In genomic region chr19:17520865-17521264, GRCh38 we compare ENCODE assay signal across 30 cellular contexts.
"Had no signal": no experiment of that assay in that cellular context is flagged by ENCODE, and none has a peak within 500 bp of the region (broad histone marks: within the 10 kb centered on the region; RNA-seq: fewer than 3 reads in every experiment).

No MANE protein-coding gene starts in this region.

- ATAC-seq: activated T-cell treated with anti-CD3 and anti-CD28 coated beads, Interleukin-2, amount 50 U/mL, for 4 hours; Panc1; WTC11 had no signal

- H3K27me3 Mint-ChIP-seq: activated CD4-positive, alpha-beta memory T cell treated with anti-CD3 and anti-CD28 coated beads for 36 hours; activated naive CD8-positive, alpha-beta T cell treated with anti-CD3 and anti-CD28 coated beads for 36 hours had no signal

- H3K9ac ChIP-seq: SK-N-SH had no signal

- H3K27me3 ChIP-seq: adrenal gland, MG63, SJCRH30 had no signal

- H3K9me3 ChIP-seq: adrenal gland had no signal

- H3K4me3 ChIP-seq: adrenal gland, MG63, SJCRH30 had no signal

- H3K4me2 ChIP-seq: SK-N-SH had no signal

- H3K4me1 ChIP-seq: SJCRH30 had no signal

- H3K27ac Mint-ChIP-seq: activated CD4-positive, alpha-beta memory T cell treated with anti-CD3 and anti-CD28 coated beads for 36 hours; activated CD4-positive, alpha-beta T cell treated with anti-CD3 and anti-CD28 coated beads, Interleukin-2, amount 10 ng/mL, durations not matched to agents 24 days and 14 days; activated naive CD4-positive, alpha-beta T cell treated with anti-CD3 and anti-CD28 coated beads for 36 hours; activated naive CD8-positive, alpha-beta T cell treated with anti-CD3 and anti-CD28 coated beads for 36 hours; T-helper 2 cell treated with Interferon-gamma antibody and Interleukin-4, amounts not matched to agents 5 μg/mL and 100 μg/mL, for 36 hours; WTC11 had no signal

- H3K4me3 Mint-ChIP-seq: activated CD4-positive, alpha-beta memory T cell treated with anti-CD3 and anti-CD28 coated beads for 36 hours; activated CD4-positive, alpha-beta T cell treated with anti-CD3 and anti-CD28 coated beads, Interleukin-2, amount 10 ng/mL, durations not matched to agents 24 days and 14 days; activated naive CD4-positive, alpha-beta T cell treated with anti-CD3 and anti-CD28 coated beads for 36 hours; activated naive CD8-positive, alpha-beta T cell treated with anti-CD3 and anti-CD28 coated beads for 36 hours; activated T-cell treated with anti-CD3 and anti-CD28 coated beads, Interleukin-2, amount 50 U/mL, for 4 hours; T-helper 2 cell treated with Interferon-gamma antibody and Interleukin-4, amounts not matched to agents 5 μg/mL and 100 μg/mL, for 36 hours; WTC11 had no signal

- H3K27ac ChIP-seq: adrenal gland, SJCRH30 had no signal

- DNase-seq: activated CD4-positive, alpha-beta memory T cell treated with anti-CD3 and anti-CD28 coated beads for 36 hours; activated CD4-positive, alpha-beta T cell treated with anti-CD3 and anti-CD28 coated beads, Interleukin-2, amount 10 ng/mL, durations not matched to agents 24 days and 14 days; activated CD4-positive, CD25-positive, alpha-beta regulatory T cell treated with anti-CD3 and anti-CD28 coated beads, Interleukin-2, amount 50 U/mL, for 72 hours; activated CD8-positive, alpha-beta memory T cell treated with anti-CD3 and anti-CD28 coated beads for 24 hours; activated effector memory CD4-positive, alpha-beta T cell treated with anti-CD3 and anti-CD28 coated beads, Interleukin-2, amount 50 U/mL, for 16 hours; activated naive CD4-positive, alpha-beta T cell treated with anti-CD3 and anti-CD28 coated beads for 36 hours; activated naive CD8-positive, alpha-beta T cell treated with anti-CD3 and anti-CD28 coated beads for 36 hours; activated T-cell treated with anti-CD3 and anti-CD28 coated beads, Interleukin-2, amount 50 U/mL, for 4 hours; adrenal gland; cerebellar nuclear complex; MG63; MV-4-11; NCI-H1092 treated with DMSO at 0.1 percent for 48 hours; NCI-H1417 treated with DMSO at 0.1 percent for 48 hours; NCI-H1694; NCI-H2029; NCI-H2107; NCI-H2171 treated with DMSO at 0.1 percent for 48 hours; NCI-H226; NCI-H526; NCI-H774; OCI-M1; Right ventricle myocardium superior; RPMI8226; SJCRH30; SK-N-SH; SW 1271 had no signal

- H3K9me3 Mint-ChIP-seq: activated T-cell treated with anti-CD3 and anti-CD28 coated beads, Interleukin-2, amount 50 U/mL, for 4 hours had no signal
